ENCODE assay signal across 8 cellular contexts in the genomic region with DNA sequence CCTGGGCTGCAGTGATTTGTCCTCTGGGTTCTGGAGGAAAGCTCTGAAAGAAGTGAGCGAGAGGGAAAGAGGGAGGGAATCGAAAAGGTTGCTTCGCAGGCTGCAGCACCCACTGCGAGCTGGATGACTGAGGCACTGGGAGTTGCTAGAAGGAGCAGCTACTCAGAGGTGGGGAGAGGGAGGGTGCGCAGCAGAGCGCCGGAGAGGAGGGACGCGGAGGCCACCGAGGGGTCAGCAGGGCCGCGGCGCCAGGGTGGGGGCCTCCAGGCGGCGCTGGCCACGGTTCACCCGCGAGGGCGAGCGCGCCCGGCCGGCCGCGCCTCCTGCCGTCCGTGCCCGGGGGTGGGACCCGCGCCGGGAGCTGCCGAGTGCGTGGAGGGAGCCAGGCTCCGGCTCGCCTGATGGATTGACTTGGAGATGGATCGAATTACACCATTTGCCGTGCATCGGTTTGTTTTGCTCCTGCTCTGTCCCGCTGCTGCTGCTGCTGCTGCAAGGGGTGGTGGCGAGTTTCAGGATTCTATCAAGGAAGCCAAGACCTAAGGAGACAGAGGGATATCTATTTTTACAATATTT. TPM values are rescaled to one million over a fixed set of nuclear protein-coding genes. Genes with fewer than 3 reads are reported as not detected.
DNase-seq lines count a peak whose midpoint lies in the region; ATAC-seq and TF ChIP-seq lines count a peak whose summit lies in the region.

A gene with protein sequence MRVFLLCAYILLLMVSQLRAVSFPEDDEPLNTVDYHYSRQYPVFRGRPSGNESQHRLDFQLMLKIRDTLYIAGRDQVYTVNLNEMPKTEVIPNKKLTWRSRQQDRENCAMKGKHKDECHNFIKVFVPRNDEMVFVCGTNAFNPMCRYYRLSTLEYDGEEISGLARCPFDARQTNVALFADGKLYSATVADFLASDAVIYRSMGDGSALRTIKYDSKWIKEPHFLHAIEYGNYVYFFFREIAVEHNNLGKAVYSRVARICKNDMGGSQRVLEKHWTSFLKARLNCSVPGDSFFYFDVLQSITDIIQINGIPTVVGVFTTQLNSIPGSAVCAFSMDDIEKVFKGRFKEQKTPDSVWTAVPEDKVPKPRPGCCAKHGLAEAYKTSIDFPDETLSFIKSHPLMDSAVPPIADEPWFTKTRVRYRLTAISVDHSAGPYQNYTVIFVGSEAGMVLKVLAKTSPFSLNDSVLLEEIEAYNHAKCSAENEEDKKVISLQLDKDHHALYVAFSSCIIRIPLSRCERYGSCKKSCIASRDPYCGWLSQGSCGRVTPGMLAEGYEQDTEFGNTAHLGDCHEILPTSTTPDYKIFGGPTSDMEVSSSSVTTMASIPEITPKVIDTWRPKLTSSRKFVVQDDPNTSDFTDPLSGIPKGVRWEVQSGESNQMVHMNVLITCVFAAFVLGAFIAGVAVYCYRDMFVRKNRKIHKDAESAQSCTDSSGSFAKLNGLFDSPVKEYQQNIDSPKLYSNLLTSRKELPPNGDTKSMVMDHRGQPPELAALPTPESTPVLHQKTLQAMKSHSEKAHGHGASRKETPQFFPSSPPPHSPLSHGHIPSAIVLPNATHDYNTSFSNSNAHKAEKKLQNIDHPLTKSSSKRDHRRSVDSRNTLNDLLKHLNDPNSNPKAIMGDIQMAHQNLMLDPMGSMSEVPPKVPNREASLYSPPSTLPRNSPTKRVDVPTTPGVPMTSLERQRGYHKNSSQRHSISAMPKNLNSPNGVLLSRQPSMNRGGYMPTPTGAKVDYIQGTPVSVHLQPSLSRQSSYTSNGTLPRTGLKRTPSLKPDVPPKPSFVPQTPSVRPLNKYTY (plus strand): TSS at position 470 of the 576 bp plus-strand sequence. CDS start 42,294 bp downstream, outside the sequence.

- ATAC-seq in aorta (ENCODE audit: low FRiP score) (peak; percentile 90), HG02610 (IDR thresholded peaks at IDR 0.05; ENCODE audit: unreplicated experiment) (no peak)

- TF ChIP-seq CTCF in KMS-11 (conservative IDR thresholded peaks at IDR 0.05; ENCODE audit: low read depth, low read length) (no peak), fibroblast of villous mesenchyme (IDR thresholded peaks at IDR 0.05; ENCODE audit: insufficient read depth, low read depth, low read length) (no peak)

- intact Hi-C loops in aorta (cut with DNase I): loop anchor here (2.0 to 10.0 kb wide), 4 partner anchors 40 to 570 kb away; no protein-coding TSS in a partner anchor

- in situ Hi-C loops in SK-MEL-5 (cut with HindIII; ENCODE audit: low pct_unique_long_range_greater_than_20kb, low sequenced_read_pairs): no loop called here

- no peaks in the 10 kb centered on the region for H3K79me2 ChIP-seq in KMS-11 (ENCODE audit: insufficient read depth, low read depth)

- no peaks in the 10 kb centered on the region for H3K36me3 ChIP-seq in KMS-11 (ENCODE audit: insufficient read depth)
- H3K36me3 ChIP-seq in muscle layer of duodenum (ENCODE audit: control insufficient read depth in 1 of 2, insufficient read depth in 2 of 2, low read length in 2 of 2): no peaks in the 10 kb centered on the region
- H3K36me3 ChIP-seq in aorta (ENCODE audit: control insufficient read depth in 1 of 2, insufficient read depth in 2 of 2, low read length in 1 of 2): no peaks in the 10 kb centered on the region

- H3K4me1 ChIP-seq in KMS-11 (ENCODE audit: low read depth, poor library complexity, severe bottlenecking): peaks cover 10% of the 10 kb centered on the region
- H3K4me1 ChIP-seq in muscle layer of duodenum (ENCODE audit: control insufficient read depth in 1 of 2, insufficient read depth in 2 of 2, low read length in 2 of 2): peaks cover 0 to 25% of the 10 kb centered on the region in 2 donors
- peaks cover 6 to 7% of the 10 kb centered on the region in 2 donors for H3K4me1 ChIP-seq in aorta (ENCODE audit: control insufficient read depth in 1 of 2, insufficient read depth in 2 of 2, low read length in 2 of 2)

- no peaks in the 10 kb centered on the region for H4K20me1 ChIP-seq in KMS-11 (ENCODE audit: insufficient read depth)

- no peak within 1 kb of the TSS for H3K4me2 ChIP-seq in KMS-11

- WGBS in aorta, 2 donors: 0% methylated on average over 34 to 40 of the region's 40 CpGs

- H3K27me3 ChIP-seq in KMS-11 (ENCODE audit: insufficient read depth, low read depth): no peaks in the 10 kb centered on the region
- no peaks in the 10 kb centered on the region for H3K27me3 ChIP-seq in muscle layer of duodenum (ENCODE audit: low read depth, low read length)
- H3K27me3 ChIP-seq in aorta (ENCODE audit: control insufficient read depth in 1 of 2, insufficient read depth in 2 of 2, low read length in 1 of 2): no peaks in the 10 kb centered on the region

- peak; percentile 88 for DNase-seq in Ammon's horn (ENCODE audit: low spot score)
- peak; percentile 64 for DNase-seq in SK-MEL-5 (ENCODE audit: low read depth, low spot score)
- peak; percentile 83 for DNase-seq in fibroblast of villous mesenchyme (ENCODE audit: low read depth)
- peak; percentile 82 to 91 for DNase-seq in aorta
- DNase-seq in RPMI8226: no peak

- H2AFZ ChIP-seq in KMS-11 (ENCODE audit: low read depth): peak within 1 kb of the TSS; percentile 22; the same call in 1 of the 2 replicates

- H3K9ac ChIP-seq in KMS-11: no peak within 1 kb of the TSS

- no peak within 1 kb of the TSS for H3K27ac ChIP-seq in KMS-11
- H3K27ac ChIP-seq in muscle layer of duodenum (ENCODE audit: low read length): peak within 1 kb of the TSS; percentile 25
- peak within 1 kb of the TSS; percentile 62 to 88 for H3K27ac ChIP-seq in aorta (ENCODE audit: low read depth in 1 of 2, low read length in 2 of 2)

- H3K9me3 ChIP-seq in muscle layer of duodenum (ENCODE audit: control insufficient read depth in 1 of 2, low read length in 2 of 2) (no peaks in the 10 kb centered on the region), aorta (ENCODE audit: control insufficient read depth, low read length) (no peaks in the 10 kb centered on the region)

- H3K4me3 ChIP-seq in KMS-11 (IDR thresholded peaks at IDR 0.05; ENCODE audit: insufficient read depth, low read depth, low read length) (no peak within 1 kb of the TSS), fibroblast of villous mesenchyme (ENCODE audit: low read depth, low read length) (peak within 1 kb of the TSS; percentile 82), muscle layer of duodenum (ENCODE audit: low read depth in 1 of 2, low read length in 2 of 2) (peak within 1 kb of the TSS; percentile 81 to 82), aorta (ENCODE audit: low read length in 2 of 2) (peak within 1 kb of the TSS; percentile 84 to 99)

RNA-seq across cellular contexts. Expression of the gene that starts here (rescaled TPM):
- 7.5 and 9.6 TPM in 2 replicates for total RNA-seq in SK-MEL-5 (2014; rRNA removed; shearing (Covaris generic))
- polyA plus RNA-seq in SK-MEL-5 (2015; cell fraction: cytosol; rRNA removed): 4.4 and 6.3 TPM in 2 replicates
- polyA plus RNA-seq in SK-MEL-5 (2015; cell fraction: nucleus; rRNA removed): 25.8 and 40.3 TPM in 2 replicates
- 3.0 and 17.4 TPM in 2 replicates for total RNA-seq in fibroblast of villous mesenchyme
- 10 to 100 TPM in 1 of 2 donors, 1 to 10 TPM in 1; 9.0 to 22.7 TPM for total RNA-seq in aorta
- 1 to 10 TPM; 2.4 to 6.8 TPM for polyA plus RNA-seq in aorta
